ENCODE assay signal across 8 cellular contexts in genomic region chr5:72611111-72611724, GRCh38.
A peak's percentile ranks its signal among the peaks of the same experiment; 100 is the strongest.
DNase-seq lines count a peak whose midpoint lies in the region; ATAC-seq and TF ChIP-seq lines count a peak whose summit lies in the region.

No MANE protein-coding gene starts in this region.

- H3K36me3 ChIP-seq in liver (ENCODE audit: control insufficient read depth in 4 of 4, insufficient read depth in 3 of 4, low read depth in 1 of 4, low read length in 3 of 4), result no peaks in the 10 kb centered on the region

- H3K4me1 ChIP-seq in liver (ENCODE audit: control insufficient read depth in 4 of 4, insufficient read depth in 4 of 4, low read length in 3 of 4), result no peaks in the 10 kb centered on the region

- peak; percentile 82 for DNase-seq in ELR (ENCODE audit: low read depth)
- DNase-seq in NCI-H226, result peak; percentile 39
- peak; percentile 41 for DNase-seq in activated CD4-positive, CD25-positive, alpha-beta regulatory T cell treated with anti-CD3 and anti-CD28 coated beads, Interleukin-2, amount 50 U/mL, for 72 hours
- DNase-seq in dermis blood vessel endothelial cell, result peak; percentile 91
- peak; percentile 8 to 41 (median 17) for DNase-seq in stimulated activated CD4-positive, alpha-beta T cell treated with anti-CD3 and anti-CD28 coated beads, TNF-alpha, amount 100 ng/mL, for 24 hours (ENCODE audit: low read depth in 3 of 3)
- no peak for DNase-seq in amniotic stem cell (lab: John Stamatoyannopoulos, UW)

- no peaks in the 10 kb centered on the region for H3K27me3 ChIP-seq in liver (ENCODE audit: control insufficient read depth in 4 of 4, insufficient read depth in 4 of 4, low read length in 3 of 4)

- WGBS in liver, result 33% methylated on average over 7 of the region's 7 CpGs

- H3K27ac ChIP-seq in liver (ENCODE audit: low read depth in 1 of 2, low read length in 2 of 2), result no peak overlapping the region

- H3K4me3 ChIP-seq in liver (ENCODE audit: low read depth in 1 of 3, low read length in 3 of 3), result no peak overlapping the region

- H3K9ac ChIP-seq in liver (ENCODE audit: low read depth in 1 of 2, low read length in 2 of 2), result no peak overlapping the region

- H3K9me3 ChIP-seq in liver (ENCODE audit: control insufficient read depth in 4 of 4, low read length in 3 of 4), result no peaks in the 10 kb centered on the region

- peak; percentile 84 to 91 for TF ChIP-seq RAD21 in liver (IDR thresholded peaks at IDR 0.05)

- ATAC-seq in HG02884 (IDR thresholded peaks at IDR 0.05; ENCODE audit: unreplicated experiment), result peak; percentile 62

- TF ChIP-seq CTCF in liver (IDR thresholded peaks at IDR 0.05; ENCODE audit: low read depth, low read length, missing input control), result peak; percentile 86

TF ChIP-seq in liver, 16 proteins besides CTCF, POLR2A, EP300 and RAD21:
- TF ChIP-seq FOXA1 (IDR thresholded peaks at IDR 0.05) (no peak), RXRA (IDR thresholded peaks at IDR 0.05) (peak in 1 of 2 donors; percentile 52)
